Comparison of ENCODE assay signal across 10 cellular contexts in the genomic region with DNA sequence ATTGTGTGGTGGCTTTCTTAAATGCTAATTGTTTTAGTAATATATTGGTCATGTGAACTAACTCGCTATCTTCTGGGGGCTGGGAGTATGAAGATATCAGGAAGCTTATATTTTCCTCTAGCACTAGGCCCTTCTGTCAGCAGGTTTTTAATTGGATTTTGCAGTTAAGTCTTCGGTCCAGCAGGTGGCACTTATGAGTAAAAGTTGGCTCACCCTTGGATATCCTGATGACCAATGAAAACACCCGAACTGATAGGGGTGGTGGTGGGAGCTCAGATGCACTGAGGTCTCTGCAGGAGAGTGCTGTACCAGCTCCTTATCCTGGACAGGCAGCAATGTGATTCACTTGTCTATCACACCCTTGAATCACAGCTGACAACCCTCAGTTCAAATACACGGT.
DNase-seq lines count a peak whose midpoint lies in the region; ATAC-seq, FAIRE-seq and TF ChIP-seq lines count a peak whose summit lies in the region.
"Had no signal": no experiment of that assay in that cellular context is flagged by ENCODE, and none has a peak within 500 bp of the region (broad histone marks: within the 10 kb centered on the region; RNA-seq: fewer than 3 reads in every experiment).

No MANE protein-coding gene starts in this region.

- no peaks in the 10 kb centered on the region for H3K79me2 ChIP-seq in HepG2 (ENCODE audit: insufficient read depth, low read length)

- FAIRE-seq in HepG2 (lab: Jason Lieb, UNC), result peak; percentile 52

- POLR2A ChIA-PET in HepG2 (lab: Yijun Ruan, JAX), result no interaction called here

- no peaks in the 10 kb centered on the region for H3K36me3 ChIP-seq in SJCRH30
- H3K36me3 ChIP-seq in HepG2 (replicated peaks in 1 of 2; ENCODE audit: control insufficient read depth in 1 of 2, insufficient read depth in 2 of 2, low read length in 2 of 2), result no peaks in the 10 kb centered on the region
- no peaks in the 10 kb centered on the region for H3K36me3 ChIP-seq in gastrocnemius medialis
- no peaks in the 10 kb centered on the region for H3K36me3 ChIP-seq in adrenal gland (replicated peaks in 1 of 2)

- TF ChIP-seq EP300 in HepG2 (IDR thresholded peaks at IDR 0.05; ENCODE audit: low read depth in 2 of 2, low read length in 2 of 2) (no peak), HepG2 (CRISPR knock-in tag; IDR thresholded peaks at IDR 0.05; ENCODE audit: borderline replicate concordance) (no peak)

- CTCF ChIA-PET in HepG2 (lab: Yijun Ruan, JAX; ENCODE audit: low intra/inter-chr PET ratio, low total read pairs), result no interaction called here

- H3K27me3 ChIP-seq in SJCRH30, result no peaks in the 10 kb centered on the region
- H3K27me3 ChIP-seq in HepG2 (ENCODE audit: control insufficient read depth in 1 of 2, insufficient read depth in 2 of 2, low read length in 2 of 2), result no peaks in the 10 kb centered on the region
- no peaks in the 10 kb centered on the region for H3K27me3 ChIP-seq in gastrocnemius medialis
- H3K27me3 ChIP-seq in adrenal gland, result peaks cover 29% of the 10 kb centered on the region

- H3K9me3 ChIP-seq in SJCRH30 (replicated peaks) (no peaks in the 10 kb centered on the region), HepG2 (ENCODE audit: low read length) (no peaks in the 10 kb centered on the region), gastrocnemius medialis (no peaks in the 10 kb centered on the region), adrenal gland (replicated peaks in 1 of 3) (no peaks in the 10 kb centered on the region)

- H2AFZ ChIP-seq in HepG2 (ENCODE audit: low read length), result no peak overlapping the region

- H3K4me3 ChIP-seq in SJCRH30, result no peak overlapping the region
- no peak overlapping the region for H3K4me3 ChIP-seq in HepG2 (replicated peaks in 1 of 3; ENCODE audit: insufficient read depth in 1 of 3, low read depth in 2 of 3, low read length in 3 of 3)
- no peak overlapping the region for H3K4me3 ChIP-seq in gastrocnemius medialis
- no peak overlapping the region for H3K4me3 ChIP-seq in adrenal gland

- DNase-seq in SJCRH30, result peak; percentile 7 to 50
- DNase-seq in HepG2 (ENCODE audit: low spot score), result peak; percentile 4
- no peak for DNase-seq in gastrocnemius medialis
- DNase-seq in adrenal gland, result no peak
- DNase-seq: activated CD4-positive, alpha-beta memory T cell treated with anti-CD3 and anti-CD28 coated beads for 36 hours; cerebellar nuclear complex had no signal

- ATAC-seq in HG02885 (IDR thresholded peaks at IDR 0.05; ENCODE audit: poor library complexity, unreplicated experiment) (peak; percentile 82), HepG2 (peak; percentile 55), HG02763 (IDR thresholded peaks at IDR 0.05; ENCODE audit: unreplicated experiment) (no peak), gastrocnemius medialis (no peak), HG02623 (IDR thresholded peaks at IDR 0.05; ENCODE audit: unreplicated experiment) (no peak)

- in situ Hi-C loops in HepG2 (cut with HindIII; ENCODE audit: extremely low pct_ligation_motif_present, low pct_unique_long_range_greater_than_20kb), result no loop called here
- in situ Hi-C loops in gastrocnemius medialis (cut with MboI; ENCODE audit: low sequenced_read_pairs in 4 of 4), result no loop called here

- H3K27ac ChIP-seq in SJCRH30 (no peak overlapping the region), HepG2 (ENCODE audit: extremely low read length, insufficient read depth, low read length) (no peak overlapping the region), gastrocnemius medialis (no peak overlapping the region), adrenal gland (no peak overlapping the region)

- TF ChIP-seq CTCF in GM12872 (IDR thresholded peaks at IDR 0.05; ENCODE audit: insufficient read depth, low read depth, low read length) (peak; percentile 32; the same call in 1 of the 3 replicates), HepG2 (CRISPR knock-in tag; IDR thresholded peaks at IDR 0.05) (peak; percentile 16; the same call in 1 of the 2 replicates), gastrocnemius medialis (IDR thresholded peaks at IDR 0.05 in 4 of 5, conservative IDR thresholded peaks at IDR 0.05 in 1 of 5) (no peak), adrenal gland (IDR thresholded peaks at IDR 0.05) (peak in 2 of 6 experiments; percentile 7 to 34)

- no peak overlapping the region for H3K9ac ChIP-seq in HepG2 (ENCODE audit: insufficient read depth, low read depth, low read length)

- no peak for TF ChIP-seq RAD21 in HepG2 (CRISPR knock-in tag; IDR thresholded peaks at IDR 0.05)

- TF ChIP-seq POLR2A in HepG2 (IDR thresholded peaks at IDR 0.05; ENCODE audit: insufficient read depth in 1 of 2, low read depth in 2 of 2, low read length in 2 of 2) (no peak), gastrocnemius medialis (IDR thresholded peaks at IDR 0.05) (no peak), adrenal gland (IDR thresholded peaks at IDR 0.05) (no peak)

- WGBS in HepG2 (ENCODE audit: low lambda C conversion rate), result 0% methylated on average over 2 of the region's 4 CpGs
- 33 to 85% (median 49%) methylated on average over 2 to 4 of the region's 4 CpGs for WGBS in adrenal gland, 4 donors

- H3K4me1 ChIP-seq in SJCRH30, result no peaks in the 10 kb centered on the region
- H3K4me1 ChIP-seq in HepG2 (ENCODE audit: insufficient read depth, low read length), result no peaks in the 10 kb centered on the region
- H3K4me1 ChIP-seq in gastrocnemius medialis, result no peaks in the 10 kb centered on the region
- H3K4me1 ChIP-seq in adrenal gland (replicated peaks in 1 of 2), result no peaks in the 10 kb centered on the region

- H4K20me1 ChIP-seq in HepG2 (ENCODE audit: insufficient read depth, low read length), result no peaks in the 10 kb centered on the region

- BruUV-seq in HepG2 (replicated peaks; lab: Mats Ljungman, UMichigan), result no TSS peak

- H3K4me2 ChIP-seq in HepG2 (ENCODE audit: low read depth, low read length), result no peak overlapping the region

- intact Hi-C loops in HepG2 (cut with micrococcal nuclease; ENCODE audit: unreplicated experiment), result no loop called here
- intact Hi-C loops in gastrocnemius medialis (cut with DNase I; ENCODE audit: low total_unique reads), result no loop called here
- intact Hi-C loops in adrenal gland (cut with DNase I), result no loop called here

TF ChIP-seq in HepG2, 621 proteins besides CTCF, POLR2A, EP300 and RAD21:
- TF ChIP-seq HNRNPH1 (optimal IDR thresholded peaks at IDR 0.05; ENCODE audit: low read depth, low read length) (no peak), PRMT3 (CRISPR knock-in tag; IDR thresholded peaks at IDR 0.05; ENCODE audit: borderline replicate concordance, low read depth) (no peak), ZFP36L1 (CRISPR knock-in tag; IDR thresholded peaks at IDR 0.05) (no peak), ZNF33B (CRISPR knock-in tag; IDR thresholded peaks at IDR 0.05) (no peak), ZNF3 (CRISPR knock-in tag; IDR thresholded peaks at IDR 0.05) (no peak)
TF ChIP-seq in HepG2: peak in this region for 0.

Comparison
In these comparisons a context has a peak if more than half of its experiments do, and no peak if none do; other contexts are left out.
1. CTCF ChIP-seq: peak in GM12872 (single experiment) and HepG2 (single experiment); none in gastrocnemius medialis (0 of 5).
2. ATAC-seq: peak in HG02885 (single experiment) and HepG2 (single experiment); none in HG02763 (single experiment), gastrocnemius medialis (0 of 2) and HG02623 (single experiment).
3. DNase-seq: peak in SJCRH30 (2 of 2) and HepG2 (single experiment); none in gastrocnemius medialis (0 of 2) and adrenal gland (0 of 7).